ENCODE assay signal across 8 cellular contexts in genomic region chr12:2794736-2795289, GRCh38. TPM values are rescaled to one million over a fixed set of nuclear protein-coding genes. Genes with fewer than 3 reads are reported as not detected.
A peak's percentile ranks its signal among the peaks of the same experiment; 100 is the strongest.
DNase-seq lines count a peak whose midpoint lies in the region; ATAC-seq, FAIRE-seq and TF ChIP-seq lines count a peak whose summit lies in the region.

Gene FKBP4, plus strand, starts transcription at chr12:2794970. Its CDS starts 170 bp downstream, at chr12:2795140.

- intact Hi-C loops in spleen (cut with DNase I; ENCODE audit: low total_unique reads), result no loop called here

- peak within 1 kb of the TSS; percentile 84 for H3K4me3 Mint-ChIP-seq in WTC11
- peak within 1 kb of the TSS; percentile 89 to 91 (median 89) for H3K4me3 Mint-ChIP-seq in immature natural killer cell

- H3K27ac Mint-ChIP-seq in WTC11, result no peak within 1 kb of the TSS
- H3K27ac Mint-ChIP-seq in immature natural killer cell, result peak within 1 kb of the TSS in 2 of 6 donors; percentile 69 to 76

- no peaks in the 10 kb centered on the region for H3K27me3 Mint-ChIP-seq in WTC11 (ENCODE audit: low read depth)
- peaks cover 2 to 16% (median 5%) of the 10 kb centered on the region in 3 donors for H3K27me3 Mint-ChIP-seq in immature natural killer cell (ENCODE audit: low read depth in 3 of 3)

- peak in 2 of 3 donors; percentile 54 to 76 for TF ChIP-seq POLR2A in spleen (IDR thresholded peaks at IDR 0.05)

- in situ Hi-C loops in ACHN (cut with HindIII; ENCODE audit: low pct_ligation_motif_present, low pct_unique_long_range_greater_than_20kb, low sequenced_read_pairs), result no loop called here

- H3K4me3 ChIP-seq in bronchial epithelial cell (ENCODE audit: low read depth, low read length) (peak within 1 kb of the TSS; percentile 78), spleen (peak within 1 kb of the TSS; percentile 59 to 97 (median 88))

- H3K4me1 Mint-ChIP-seq in WTC11, result peaks cover 36% of the 10 kb centered on the region
- H3K4me1 Mint-ChIP-seq in immature natural killer cell, result peaks cover 17 to 18% of the 10 kb centered on the region in 2 donors

- H3K36me3 Mint-ChIP-seq in WTC11 (peaks cover 38% of the 10 kb centered on the region), immature natural killer cell (peaks cover 6 to 16% (median 13%) of the 10 kb centered on the region in 3 donors)

- no peak for TF ChIP-seq CTCF in WTC11 (IDR thresholded peaks at IDR 0.05)
- no peak for TF ChIP-seq CTCF in bronchial epithelial cell (IDR thresholded peaks at IDR 0.05; ENCODE audit: insufficient read depth, low read length, severe bottlenecking)
- peak in 1 of 11 experiments; percentile 16 for TF ChIP-seq CTCF in spleen (IDR thresholded peaks at IDR 0.05 in 8 of 11, conservative IDR thresholded peaks at IDR 0.05 in 3 of 11)

- FAIRE-seq in bronchial epithelial cell (lab: Jason Lieb, UNC), result no peak

- ATAC-seq in GM18861 (IDR thresholded peaks at IDR 0.05; ENCODE audit: unreplicated experiment) (peak; percentile 59), HG03066 (IDR thresholded peaks at IDR 0.05; ENCODE audit: low read depth, unreplicated experiment) (peak; percentile 62), WTC11 (peak; percentile 85)

- WGBS in spleen, 5 donors, result 0 to 1% (median 0%) methylated on average over 28 to 63 of the region's 63 CpGs

- H3K9me3 Mint-ChIP-seq in WTC11, result no peaks in the 10 kb centered on the region
- H3K9me3 Mint-ChIP-seq in immature natural killer cell, result no peaks in the 10 kb centered on the region

- H3K36me3 ChIP-seq in bronchial epithelial cell (ENCODE audit: control insufficient read depth, insufficient read depth, low read length) (peaks cover 23% of the 10 kb centered on the region), spleen (peaks cover 9 to 30% (median 24%) of the 10 kb centered on the region in 6 donors)

- POLR2A ChIA-PET in WTC11 (lab: Charles Lee), result interaction anchor here (0.8 to 1.3 kb wide), 6 partner anchors 12 to 112 kb away, joined by 3 to 5 read pairs (median 4); partner anchors contain the start of genes FOXM1 and RHNO1

- CTCF ChIA-PET in WTC11 (lab: Charles Lee), result interaction anchor here (0.6 to 3.4 kb wide), 9 partner anchors 11 to 418 kb away, joined by 3 to 31 read pairs (median 4); no protein-coding TSS in a partner anchor

- H3K27ac ChIP-seq in spleen, result peak within 1 kb of the TSS; percentile 30 to 90 (median 82)

- H3K4me1 ChIP-seq in spleen, result peaks cover 10 to 40% (median 24%) of the 10 kb centered on the region in 6 donors

- H3K27me3 ChIP-seq in bronchial epithelial cell (ENCODE audit: control insufficient read depth, insufficient read depth, low read length) (no peaks in the 10 kb centered on the region), spleen (replicated peaks in 1 of 7) (peaks cover 0 to 13% (median 0%) of the 10 kb centered on the region in 7 donors)

- H3K9me3 ChIP-seq in spleen, result no peaks in the 10 kb centered on the region

- DNase-seq in ACHN (peak; percentile 94), NCI-H2171 treated with DMSO at 0.1 percent for 48 hours (lab: John Stamatoyannopoulos, UW) (peak; percentile 80), WTC11 (ENCODE audit: low spot score) (peak; percentile 93), bronchial epithelial cell (ENCODE audit: low read depth) (peak; percentile 73), immature natural killer cell (peak; percentile 78 to 82 (median 80)), spleen (peak; percentile 97)

TF ChIP-seq in WTC11, 78 proteins besides CTCF, POLR2A, EP300 and RAD21 (continues in another document):
- TF ChIP-seq KAT7 (CRISPR knock-in tag; IDR thresholded peaks at IDR 0.05; ENCODE audit: borderline replicate concordance), result no peak; the same call in 1 of the 2 replicates
- TF ChIP-seq ESRRA (CRISPR knock-in tag; IDR thresholded peaks at IDR 0.05; ENCODE audit: borderline replicate concordance), result no peak
- no peak for TF ChIP-seq ZNF512 (CRISPR knock-in tag; IDR thresholded peaks at IDR 0.05; ENCODE audit: borderline replicate concordance)
- TF ChIP-seq MAX (CRISPR knock-in tag; IDR thresholded peaks at IDR 0.05), result peak; percentile 70; the same call in 1 of the 2 replicates
- TF ChIP-seq NR1H2 (CRISPR knock-in tag; IDR thresholded peaks at IDR 0.05), result no peak
- TF ChIP-seq ZNF416 (CRISPR knock-in tag; IDR thresholded peaks at IDR 0.05), result no peak
- no peak for TF ChIP-seq NR2C2 (CRISPR knock-in tag; IDR thresholded peaks at IDR 0.05)
- no peak for TF ChIP-seq IRF2 (CRISPR knock-in tag; IDR thresholded peaks at IDR 0.05; ENCODE audit: borderline replicate concordance, low read depth)
- peak; percentile 82; the same call in 1 of the 2 replicates for TF ChIP-seq NR3C1 (CRISPR knock-in tag; conservative IDR thresholded peaks at IDR 0.05; ENCODE audit: low read depth)
- TF ChIP-seq OVOL2 (CRISPR knock-in tag; IDR thresholded peaks at IDR 0.05; ENCODE audit: borderline replicate concordance), result no peak
- TF ChIP-seq NFYB (CRISPR knock-in tag; conservative IDR thresholded peaks at IDR 0.05; ENCODE audit: low read depth), result peak; percentile 35; the same call in 1 of the 2 replicates
- TF ChIP-seq MXD4 (CRISPR knock-in tag; IDR thresholded peaks at IDR 0.05; ENCODE audit: borderline replicate concordance), result no peak
- TF ChIP-seq STAT6 (CRISPR knock-in tag; conservative IDR thresholded peaks at IDR 0.05; ENCODE audit: low read depth), result 0 out of 2 replicates have a peak, but pooled peaks have one; percentile 41
- peak; percentile 90 for TF ChIP-seq FOXK1 (CRISPR knock-in tag; IDR thresholded peaks at IDR 0.05)
- no peak for TF ChIP-seq PRRX2 (CRISPR knock-in tag; IDR thresholded peaks at IDR 0.05)
- TF ChIP-seq ZSCAN18 (CRISPR knock-in tag; IDR thresholded peaks at IDR 0.05), result no peak
- TF ChIP-seq FOXP4 (CRISPR knock-in tag; IDR thresholded peaks at IDR 0.05), result peak; percentile 99

RNA-seq across cellular contexts. Expression of gene FKBP4, which starts in this region (rescaled TPM):
- total RNA-seq in WTC11 (2021), result 245 to 257 TPM (median 249 TPM) in 3 replicates
- total RNA-seq in bronchial epithelial cell, result 66.4 and 81.6 TPM in 2 replicates
- polyA plus RNA-seq in immature natural killer cell, result 10 to 100 TPM; 24.9 to 30.3 (median 27.6) TPM
- 10 to 100 TPM; 14.3 to 65.6 (median 27.4) TPM for total RNA-seq in spleen
- polyA plus RNA-seq in spleen, result 10 to 100 TPM in 2 of 3 donors, 1 to 10 TPM in 1; 8.3 to 24.5 (median 15.8) TPM

Comparison
In these comparisons a context has a peak if more than half of its experiments do, and no peak if none do; other contexts are left out.
1. Peak in every context shown above with its lines: DNase-seq, ATAC-seq, H3K4me3 ChIP-seq and H3K27ac ChIP-seq.